Comparison of ENCODE assay signal across 26 cellular contexts in the genomic region with DNA sequence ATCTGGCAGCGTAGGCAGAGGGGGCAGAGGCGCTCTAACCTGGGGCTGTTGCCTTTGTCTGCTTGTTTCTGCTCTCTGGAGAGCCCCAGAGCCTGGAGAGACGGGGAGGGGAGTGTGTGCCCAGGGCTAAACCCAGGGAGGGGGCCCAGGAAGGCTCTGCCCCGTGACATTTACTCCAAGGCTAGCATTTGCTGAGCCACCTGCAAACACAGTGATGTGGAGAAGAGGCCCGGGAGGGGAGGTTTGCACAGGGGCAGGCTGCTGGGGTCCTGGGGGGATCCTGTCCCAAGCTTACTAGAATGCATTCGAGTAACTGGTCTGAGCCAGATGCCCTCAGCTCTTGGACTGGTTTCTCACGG. TPM values are rescaled to one million over a fixed set of nuclear protein-coding genes. Genes with fewer than 3 reads are reported as not detected.
DNase-seq lines count a peak whose midpoint lies in the region; ATAC-seq, FAIRE-seq and TF ChIP-seq lines count a peak whose summit lies in the region.
"Had no signal": no experiment of that assay in that cellular context is flagged by ENCODE, and none has a peak within 500 bp of the region (broad histone marks: within the 10 kb centered on the region; RNA-seq: fewer than 3 reads in every experiment).

No MANE protein-coding gene starts in this region.

- H3K36me3 ChIP-seq in kidney (ENCODE audit: control insufficient read depth in 1 of 2, insufficient read depth in 2 of 2, low read length in 2 of 2) (no peaks in the 10 kb centered on the region), neuronal stem cell (replicated peaks in 1 of 2; ENCODE audit: control insufficient read depth in 2 of 2, insufficient read depth in 2 of 2, low read length in 2 of 2) (no peaks in the 10 kb centered on the region)
- no peaks in the 10 kb centered on the region for H3K36me3 ChIP-seq in effector memory CD4-positive, alpha-beta T cell (ENCODE audit: control insufficient read depth, insufficient read depth, low read length)

- H3K27me3 Mint-ChIP-seq in brain, result peaks cover 34% of the 10 kb centered on the region
- peaks cover 16% of the 10 kb centered on the region for H3K27me3 Mint-ChIP-seq in type B pancreatic cell

- H3K36me3 Mint-ChIP-seq in brain (no peaks in the 10 kb centered on the region), type B pancreatic cell (no peaks in the 10 kb centered on the region)
- H3K36me3 Mint-ChIP-seq: CD14-positive monocyte; CD8-positive, alpha-beta memory T cell had no signal

- H3K4me3 Mint-ChIP-seq in brain (peak overlapping the region in 1 of 5 experiments; percentile 34), type B pancreatic cell (no peak overlapping the region)
- H3K4me3 Mint-ChIP-seq: CD14-positive monocyte; CD8-positive, alpha-beta memory T cell had no signal

- FAIRE-seq in kidney (lab: Jason Lieb, UNC), result no peak
- FAIRE-seq: GM12878, HepG2 had no signal

- peak overlapping the region; percentile 1 for H2BK12ac ChIP-seq in neuronal stem cell (ENCODE audit: low read length)

- H2BK5ac ChIP-seq in neuronal stem cell (ENCODE audit: low read length), result peak overlapping the region; percentile 100

- peak overlapping the region; percentile 99 for H2AK5ac ChIP-seq in neuronal stem cell (ENCODE audit: low read depth, low read length)

- H3K9ac ChIP-seq in kidney (ENCODE audit: low read length in 2 of 2) (no peak overlapping the region), neuronal stem cell (ENCODE audit: low read depth, low read length, poor library complexity) (no peak overlapping the region)

- H3K27ac ChIP-seq in kidney (ENCODE audit: low read depth in 2 of 2, low read length in 2 of 2) (no peak overlapping the region), neuronal stem cell (replicated peaks; ENCODE audit: low read length) (peak overlapping the region; percentile 100)
- H3K27ac ChIP-seq in effector memory CD4-positive, alpha-beta T cell (ENCODE audit: insufficient read depth, low read length, poor library complexity, severe bottlenecking), result no peak overlapping the region

- peak overlapping the region; percentile 98 for H4K91ac ChIP-seq in neuronal stem cell (ENCODE audit: low read depth, low read length, poor library complexity)

- no peak overlapping the region for H3K14ac ChIP-seq in neuronal stem cell (ENCODE audit: low read length)

- no peak overlapping the region for H3K4me2 ChIP-seq in neuronal stem cell (ENCODE audit: insufficient read depth, low read length, poor library complexity, severe bottlenecking)

- intact Hi-C loops in kidney (cut with DNase I), result no loop called here

- no CpG with 5 or more reads among the region's 7 CpGs for WGBS in neuronal stem cell (ENCODE audit: extremely low coverage in 2 of 2, insufficient read length in 2 of 2, insufficient replicate concordance in 1 of 2), 2 donors

- H2BK15ac ChIP-seq in neuronal stem cell (ENCODE audit: low read length), result no peak overlapping the region

- no peaks in the 10 kb centered on the region for H3K27me3 ChIP-seq in neuronal stem cell (ENCODE audit: control insufficient read depth in 3 of 3, insufficient read depth in 3 of 3, low read depth in 1 of 3, low read length in 3 of 3)
- peaks cover 6% of the 10 kb centered on the region for H3K27me3 ChIP-seq in effector memory CD4-positive, alpha-beta T cell (replicated peaks; ENCODE audit: control insufficient read depth, insufficient read depth, low read length, poor library complexity, severe bottlenecking)

- H4K8ac ChIP-seq in neuronal stem cell (ENCODE audit: low read depth, low read length), result no peak overlapping the region

- no peaks in the 10 kb centered on the region for H3K9me3 ChIP-seq in kidney (ENCODE audit: control insufficient read depth in 1 of 2, low read length in 2 of 2)
- H3K9me3 ChIP-seq in neuronal stem cell (replicated peaks in 1 of 2; ENCODE audit: control insufficient read depth in 2 of 2, insufficient read depth in 1 of 2, low read depth in 1 of 2, low read length in 2 of 2), result no peaks in the 10 kb centered on the region
- no peaks in the 10 kb centered on the region for H3K9me3 ChIP-seq in effector memory CD4-positive, alpha-beta T cell (ENCODE audit: control insufficient read depth, low read length)

- peak; percentile 32 for DNase-seq in kidney
- no peak for DNase-seq in neuronal stem cell (ENCODE audit: low spot score)
- no peak for DNase-seq in type B pancreatic cell (ENCODE audit: extremely low spot score, unreplicated experiment)
- DNase-seq in foreskin fibroblast, result no peak
- no peak for DNase-seq in effector memory CD4-positive, alpha-beta T cell
- no peak for DNase-seq in NCI-H128 (lab: John Stamatoyannopoulos, UW; ENCODE audit: unreplicated experiment)
- DNase-seq: CD8-positive, alpha-beta memory T cell; DMS 273 treated with DMSO at 0.1 percent for 48 hours; DMS79; EL; GDM1; H7; Karpas-422; NCI-H1092; NCI-H187 treated with DMSO at 0.1 percent for 48 hours; NCI-H2107; NCI-H446; NCI-H524 treated with DMSO at 0.1 percent for 48 hours; NCI-H774; PC-3 had no signal

- peaks cover 3% of the 10 kb centered on the region for H3K79me1 ChIP-seq in neuronal stem cell (ENCODE audit: low read depth, low read length)

- H3K9me3 Mint-ChIP-seq in brain (peaks cover 0 to 10% (median 2%) of the 10 kb centered on the region in 5 experiments), type B pancreatic cell (no peaks in the 10 kb centered on the region)
- H3K9me3 Mint-ChIP-seq: CD8-positive, alpha-beta memory T cell had no signal

- ATAC-seq in GM19324 (IDR thresholded peaks at IDR 0.05; ENCODE audit: low FRiP score, unreplicated experiment), result no peak
- ATAC-seq: GM12878, HepG2, PC-3 had no signal

- H3K18ac ChIP-seq in neuronal stem cell (ENCODE audit: low read length), result peak overlapping the region; percentile 99

- H2AFZ ChIP-seq in neuronal stem cell (ENCODE audit: low read length), result peak overlapping the region; percentile 57

- peaks cover 76% of the 10 kb centered on the region for H3K4me1 Mint-ChIP-seq in brain
- H3K4me1 Mint-ChIP-seq in type B pancreatic cell (ENCODE audit: unreplicated experiment), result peaks cover 46% of the 10 kb centered on the region
- H3K4me1 Mint-ChIP-seq: CD14-positive monocyte; CD8-positive, alpha-beta memory T cell had no signal

- no peaks in the 10 kb centered on the region for H3K4me1 ChIP-seq in kidney (ENCODE audit: control insufficient read depth in 1 of 2, insufficient read depth in 1 of 2, low read depth in 1 of 2, low read length in 2 of 2)
- H3K4me1 ChIP-seq in neuronal stem cell (ENCODE audit: control insufficient read depth in 2 of 2, insufficient read depth in 1 of 2, low read depth in 1 of 2, low read length in 2 of 2), result peaks cover 52 to 62% of the 10 kb centered on the region in 2 donors
- no peaks in the 10 kb centered on the region for H3K4me1 ChIP-seq in effector memory CD4-positive, alpha-beta T cell (ENCODE audit: control insufficient read depth, insufficient read depth, low read length, poor library complexity, severe bottlenecking)

- H2BK120ac ChIP-seq in neuronal stem cell (ENCODE audit: low read depth, low read length), result peak overlapping the region; percentile 99

- H3K4me3 ChIP-seq in kidney (ENCODE audit: low read length in 2 of 2), result no peak overlapping the region
- no peak overlapping the region for H3K4me3 ChIP-seq in neuronal stem cell (ENCODE audit: low read length in 2 of 2)
- no peak overlapping the region for H3K4me3 ChIP-seq in foreskin fibroblast (ENCODE audit: low read depth in 1 of 2, low read length in 2 of 2)
- no peak overlapping the region for H3K4me3 ChIP-seq in effector memory CD4-positive, alpha-beta T cell (ENCODE audit: insufficient read depth, low read depth, low read length, poor library complexity, severe bottlenecking)
- H3K4me3 ChIP-seq: GM12878 had no signal

- H3K27ac Mint-ChIP-seq in brain (peak overlapping the region in 3 of 5 experiments; percentile 17 to 94 (median 92)), type B pancreatic cell (peak overlapping the region; percentile 56)
- H3K27ac Mint-ChIP-seq: CD14-positive monocyte; CD8-positive, alpha-beta memory T cell had no signal

- no peak overlapping the region for H3K4ac ChIP-seq in neuronal stem cell (ENCODE audit: low read length)

- H3K23ac ChIP-seq in neuronal stem cell (ENCODE audit: low read depth, low read length, poor library complexity), result no peak overlapping the region

- TF ChIP-seq CTCF in brain (conservative IDR thresholded peaks at IDR 0.05) (no peak), kidney (IDR thresholded peaks at IDR 0.05; ENCODE audit: borderline replicate concordance, extremely low read depth, insufficient read depth) (no peak), type B pancreatic cell (conservative IDR thresholded peaks at IDR 0.05) (no peak), foreskin fibroblast (IDR thresholded peaks at IDR 0.05; ENCODE audit: low read depth, low read length) (no peak)

RNA-seq across cellular contexts. Expression of gene MEG3, which starts 11.9 kb away (rescaled TPM):
- polyA plus RNA-seq in brain (ENCODE audit: insufficient read depth, low read depth, low replicate concordance) (33.5 TPM), kidney (ENCODE audit: insufficient read depth, low read depth, low replicate concordance) (29.6 TPM)
- total RNA-seq in kidney (24.0 TPM), type B pancreatic cell (ENCODE audit: low replicate concordance) (0.68 and 0.74 TPM in 2 replicates)
- polyA plus RNA-seq in neuronal stem cell (2013, experiment 1 of 2), result 61.0 TPM
- 58.1 TPM for polyA plus RNA-seq in neuronal stem cell (2013, experiment 2 of 2)
- total RNA-seq: HepG2, HT1080, PC-3 had no signal
- polyA plus RNA-seq: CD14-positive monocyte; CD8-positive, alpha-beta memory T cell had no signal

Comparison
In these comparisons a context has a peak if more than half of its experiments do, and no peak if none do; other contexts are left out.
1. RNA of gene MEG3, which starts 11.9 kb away (total RNA-seq): 24.0 TPM in kidney (single experiment); 0.68 to 0.74 TPM in type B pancreatic cell; every median in the first group is over 10 times any median in the second.